14 cellular contexts compared by ENCODE assay signal in genomic region chr6:79246891-79247290, GRCh38. TPM values are rescaled to one million over a fixed set of nuclear protein-coding genes. Genes with fewer than 3 reads are reported as not detected.
DNase-seq lines count a peak whose midpoint lies in the region; ATAC-seq and TF ChIP-seq lines count a peak whose summit lies in the region.
"Had no signal": no experiment of that assay in that cellular context is flagged by ENCODE, and none has a peak within 500 bp of the region (broad histone marks: within the 10 kb centered on the region; RNA-seq: fewer than 3 reads in every experiment).

No MANE protein-coding gene starts in this region.

- no peaks in the 10 kb centered on the region for H3K79me2 ChIP-seq in osteoblast (ENCODE audit: insufficient read depth, low read length)

- H3K4me3 Mint-ChIP-seq in activated naive CD8-positive, alpha-beta T cell treated with anti-CD3 and anti-CD28 coated beads for 36 hours = no peak overlapping the region
- H3K4me3 Mint-ChIP-seq in activated naive CD4-positive, alpha-beta T cell treated with anti-CD3 and anti-CD28 coated beads for 36 hours = no peak overlapping the region
- H3K4me3 Mint-ChIP-seq: brain; T-helper 2 cell treated with Interferon-gamma antibody and Interleukin-4, amounts not matched to agents 5 μg/mL and 100 μg/mL, for 36 hours had no signal

- no peak overlapping the region for H3K27ac ChIP-seq in osteoblast (ENCODE audit: low read depth, low read length)
- H3K27ac ChIP-seq: tibial nerve had no signal

- no peaks in the 10 kb centered on the region for H3K4me1 ChIP-seq in osteoblast (ENCODE audit: insufficient read depth, low read length)
- H3K4me1 ChIP-seq: tibial nerve had no signal

- no peaks in the 10 kb centered on the region for H4K20me1 ChIP-seq in osteoblast (ENCODE audit: insufficient read depth, low read length)

- no peak overlapping the region for H2AFZ ChIP-seq in osteoblast (ENCODE audit: low read length)

- H3K27ac Mint-ChIP-seq in activated naive CD8-positive, alpha-beta T cell treated with anti-CD3 and anti-CD28 coated beads for 36 hours = no peak overlapping the region
- no peak overlapping the region for H3K27ac Mint-ChIP-seq in activated naive CD4-positive, alpha-beta T cell treated with anti-CD3 and anti-CD28 coated beads for 36 hours
- H3K27ac Mint-ChIP-seq: brain; T-helper 2 cell treated with Interferon-gamma antibody and Interleukin-4, amounts not matched to agents 5 μg/mL and 100 μg/mL, for 36 hours had no signal

- no peak overlapping the region for H3K4me3 ChIP-seq in osteoblast (ENCODE audit: insufficient read depth, low read length)
- H3K4me3 ChIP-seq: tibial nerve had no signal

- CTCF ChIA-PET in activated naive CD4-positive, alpha-beta T cell treated with anti-CD3 and anti-CD28 coated beads for 36 hours (lab: Charles Lee) = no interaction called here

- no peaks in the 10 kb centered on the region for H3K4me1 Mint-ChIP-seq in activated naive CD8-positive, alpha-beta T cell treated with anti-CD3 and anti-CD28 coated beads for 36 hours
- no peaks in the 10 kb centered on the region for H3K4me1 Mint-ChIP-seq in activated naive CD4-positive, alpha-beta T cell treated with anti-CD3 and anti-CD28 coated beads for 36 hours (ENCODE audit: low read depth)
- H3K4me1 Mint-ChIP-seq: brain had no signal

- no peaks in the 10 kb centered on the region for H3K9me3 ChIP-seq in osteoblast (ENCODE audit: low read depth, low read length)
- H3K9me3 ChIP-seq: tibial nerve had no signal

- H3K9me3 Mint-ChIP-seq in activated naive CD8-positive, alpha-beta T cell treated with anti-CD3 and anti-CD28 coated beads for 36 hours = no peaks in the 10 kb centered on the region
- no peaks in the 10 kb centered on the region for H3K9me3 Mint-ChIP-seq in activated naive CD4-positive, alpha-beta T cell treated with anti-CD3 and anti-CD28 coated beads for 36 hours
- H3K9me3 Mint-ChIP-seq: T-helper 2 cell treated with Interferon-gamma antibody and Interleukin-4, amounts not matched to agents 5 μg/mL and 100 μg/mL, for 36 hours had no signal

- DNase-seq in NOMO-1 treated with DMSO at 0.1 percent for 48 hours (lab: John Stamatoyannopoulos, UW; ENCODE audit: unreplicated experiment) (peak; percentile 27), NOMO-1 treated with dmso at 0.1 percent for 144 hours (lab: John Stamatoyannopoulos, UW; ENCODE audit: unreplicated experiment) (no peak), osteoblast (ENCODE audit: insufficient read length, low spot score, missing footprints) (no peak), KG1 (lab: John Stamatoyannopoulos, UW) (no peak)
- DNase-seq in activated naive CD8-positive, alpha-beta T cell treated with anti-CD3 and anti-CD28 coated beads for 36 hours = no peak
- DNase-seq in activated naive CD4-positive, alpha-beta T cell treated with anti-CD3 and anti-CD28 coated beads for 36 hours = no peak
- DNase-seq: 8988T, NCI-H187 treated with DMSO at 0.1 percent for 48 hours, right cardiac atrium had no signal

- H3K36me3 ChIP-seq in osteoblast (ENCODE audit: insufficient read depth, low read length) = no peaks in the 10 kb centered on the region
- H3K36me3 ChIP-seq: tibial nerve had no signal

- TF ChIP-seq CTCF in osteoblast (IDR thresholded peaks at IDR 0.05; ENCODE audit: extremely low read depth, low read depth, low read length) = no peak

- peak; percentile 85 for ATAC-seq in HG02588 (IDR thresholded peaks at IDR 0.05; ENCODE audit: unreplicated experiment)
- peak; percentile 87 for ATAC-seq in HG03280 (IDR thresholded peaks at IDR 0.05; ENCODE audit: unreplicated experiment)
- ATAC-seq: right cardiac atrium had no signal

- H3K36me3 Mint-ChIP-seq in activated naive CD8-positive, alpha-beta T cell treated with anti-CD3 and anti-CD28 coated beads for 36 hours = no peaks in the 10 kb centered on the region
- H3K36me3 Mint-ChIP-seq in activated naive CD4-positive, alpha-beta T cell treated with anti-CD3 and anti-CD28 coated beads for 36 hours (ENCODE audit: low read depth) = no peaks in the 10 kb centered on the region
- H3K36me3 Mint-ChIP-seq: brain had no signal

- no peak overlapping the region for H3K4me2 ChIP-seq in osteoblast (ENCODE audit: insufficient read depth, low read length)

- H3K27me3 Mint-ChIP-seq in activated naive CD8-positive, alpha-beta T cell treated with anti-CD3 and anti-CD28 coated beads for 36 hours = no peaks in the 10 kb centered on the region
- H3K27me3 Mint-ChIP-seq in activated naive CD4-positive, alpha-beta T cell treated with anti-CD3 and anti-CD28 coated beads for 36 hours (ENCODE audit: low read depth) = peaks cover 11% of the 10 kb centered on the region
- H3K27me3 Mint-ChIP-seq: brain had no signal

- intact Hi-C loops in activated naive CD4-positive, alpha-beta T cell treated with anti-CD3 and anti-CD28 coated beads for 36 hours (cut with micrococcal nuclease) = loop anchor here (10.0 kb wide), 1 partner anchor 1782 kb away; the partner anchor contains the start of gene HTR1B

- H3K27me3 ChIP-seq in osteoblast (ENCODE audit: insufficient read depth, low read length) = no peaks in the 10 kb centered on the region
- H3K27me3 ChIP-seq: tibial nerve had no signal

RNA-seq across cellular contexts. Expression of gene HMGN3, which starts 12.4 kb away (rescaled TPM):
- 10 to 100 TPM; 70.6 to 74.8 TPM for total RNA-seq in activated naive CD8-positive, alpha-beta T cell treated with anti-CD3 and anti-CD28 coated beads for 36 hours
- 12.7 and 13.4 TPM in 2 replicates for total RNA-seq in osteoblast
- total RNA-seq in activated naive CD4-positive, alpha-beta T cell treated with anti-CD3 and anti-CD28 coated beads for 36 hours = 10 to 100 TPM; 35.3 to 35.8 TPM
